In genomic region chr22:29205260-29205597, GRCh38 we compare ENCODE assay signal across 8 cellular contexts. TPM values are rescaled to one million over a fixed set of nuclear protein-coding genes. Genes with fewer than 3 reads are reported as not detected.
A peak's percentile ranks its signal among the peaks of the same experiment; 100 is the strongest.
DNase-seq lines count a peak whose midpoint lies in the region; ATAC-seq and TF ChIP-seq lines count a peak whose summit lies in the region.

No MANE protein-coding gene starts in this region.

- H3K36me3 Mint-ChIP-seq in CD14-positive monocyte (peaks cover 1 to 2% of the 10 kb centered on the region in 2 donors), neural progenitor cell (no peaks in the 10 kb centered on the region)

- TF ChIP-seq CTCF in CD14-positive monocyte (IDR thresholded peaks at IDR 0.05) (no peak), neural progenitor cell (IDR thresholded peaks at IDR 0.05) (no peak), gastrocnemius medialis (IDR thresholded peaks at IDR 0.05 in 4 of 5, conservative IDR thresholded peaks at IDR 0.05 in 1 of 5) (no peak)

- peaks cover 54% of the 10 kb centered on the region for H3F3A ChIP-seq in neural progenitor cell (ENCODE audit: low read depth)

- H2AFZ ChIP-seq in neural progenitor cell (replicated peaks) = no peak overlapping the region

- intact Hi-C loops in CD14-positive monocyte (cut with micrococcal nuclease) (no loop called here), gastrocnemius medialis (cut with DNase I; ENCODE audit: low total_unique reads) (no loop called here)

- H3K4me2 ChIP-seq in neural progenitor cell = peak overlapping the region; percentile 70

- H3K9me3 ChIP-seq in ectodermal cell (ENCODE audit: control insufficient read depth, low read length) = no peaks in the 10 kb centered on the region
- H3K9me3 ChIP-seq in neural progenitor cell (ENCODE audit: low read depth) = no peaks in the 10 kb centered on the region
- no peaks in the 10 kb centered on the region for H3K9me3 ChIP-seq in gastrocnemius medialis

- H3K4me3 ChIP-seq in Jurkat, Clone E6-1 (ENCODE audit: low read length) = peak overlapping the region; percentile 65
- H3K4me3 ChIP-seq in ectodermal cell (ENCODE audit: insufficient read depth, low read depth, low read length) = peak overlapping the region; percentile 66
- peak overlapping the region; percentile 89 for H3K4me3 ChIP-seq in neural progenitor cell
- H3K4me3 ChIP-seq in gastrocnemius medialis = peak overlapping the region in 2 of 4 donors; percentile 34 to 48

- peaks cover 32 to 47% (median 44%) of the 10 kb centered on the region in 3 donors for H3K27me3 Mint-ChIP-seq in CD14-positive monocyte (ENCODE audit: low read depth in 3 of 3)
- peaks cover 14% of the 10 kb centered on the region for H3K27me3 Mint-ChIP-seq in neural progenitor cell (ENCODE audit: insufficient read depth, low read depth)

- H3K27me3 ChIP-seq in ectodermal cell (ENCODE audit: control insufficient read depth, insufficient read depth, low read length, poor library complexity, severe bottlenecking) (peaks cover 3% of the 10 kb centered on the region), neural progenitor cell (peaks cover 10% of the 10 kb centered on the region), gastrocnemius medialis (peaks cover 7 to 11% (median 7%) of the 10 kb centered on the region in 3 donors)

- no peak for TF ChIP-seq POLR2A in gastrocnemius medialis (IDR thresholded peaks at IDR 0.05)

- in situ Hi-C loops in gastrocnemius medialis (cut with MboI; ENCODE audit: low sequenced_read_pairs in 4 of 4) = no loop called here

- H3K4me3 Mint-ChIP-seq in CD14-positive monocyte (peak overlapping the region; percentile 60 to 78), neural progenitor cell (peak overlapping the region; percentile 78)

- H3K27ac Mint-ChIP-seq in CD14-positive monocyte = no peak overlapping the region
- peak overlapping the region; percentile 89 for H3K27ac Mint-ChIP-seq in neural progenitor cell

- ATAC-seq in gastrocnemius medialis = no peak

- H3K27ac ChIP-seq in ectodermal cell (ENCODE audit: insufficient read depth, low read depth, low read length, poor library complexity, severe bottlenecking) (no peak overlapping the region), neural progenitor cell (no peak overlapping the region), gastrocnemius medialis (no peak overlapping the region)

- H3K9me3 Mint-ChIP-seq in CD14-positive monocyte (peaks cover 0 to 6% (median 0%) of the 10 kb centered on the region in 7 donors), neural progenitor cell (no peaks in the 10 kb centered on the region)

- H3K36me3 ChIP-seq in ectodermal cell (ENCODE audit: control insufficient read depth, insufficient read depth, low read length) (no peaks in the 10 kb centered on the region), neural progenitor cell (no peaks in the 10 kb centered on the region), gastrocnemius medialis (no peaks in the 10 kb centered on the region)

- no peak for DNase-seq in CD14-positive monocyte (ENCODE audit: low spot score)
- DNase-seq in Jurkat, Clone E6-1 (ENCODE audit: low read depth, low spot score) = no peak
- no peak for DNase-seq in neural progenitor cell (ENCODE audit: low spot score)
- no peak for DNase-seq in AG08396 (ENCODE audit: low spot score)
- DNase-seq in anterior cingulate cortex (lab: John Stamatoyannopoulos, UW) = no peak
- no peak for DNase-seq in gastrocnemius medialis
- DNase-seq in putamen (ENCODE audit: low spot score) = no peak

- no peak overlapping the region for H3K9ac ChIP-seq in neural progenitor cell

- peaks cover 16% of the 10 kb centered on the region for H4K20me1 ChIP-seq in neural progenitor cell (ENCODE audit: low read depth)

- WGBS in ectodermal cell, 2 experiments = 73 to 76% methylated on average over 11 of the region's 11 CpGs

- no peaks in the 10 kb centered on the region for H3K79me2 ChIP-seq in neural progenitor cell (ENCODE audit: low read depth)

- peaks cover 30% of the 10 kb centered on the region for H3K4me1 Mint-ChIP-seq in CD14-positive monocyte
- peaks cover 77% of the 10 kb centered on the region for H3K4me1 Mint-ChIP-seq in neural progenitor cell

- H3K4me1 ChIP-seq in ectodermal cell (ENCODE audit: control insufficient read depth, insufficient read depth, low read length) = peaks cover 26% of the 10 kb centered on the region
- H3K4me1 ChIP-seq in neural progenitor cell = peaks cover 37% of the 10 kb centered on the region
- peaks cover 0 to 4% of the 10 kb centered on the region in 2 donors for H3K4me1 ChIP-seq in gastrocnemius medialis

RNA-seq across cellular contexts. Expression of gene EMID1, which starts 0.5 kb away (rescaled TPM):
- polyA plus RNA-seq in CD14-positive monocyte = not detected
- 20.8 TPM for polyA plus RNA-seq in Jurkat, Clone E6-1 (2012; ENCODE audit: insufficient read depth, insufficient read length)
- 21.6 TPM for polyA plus RNA-seq in ectodermal cell (2013, experiment 1 of 4)
- 24.8 TPM for polyA plus RNA-seq in ectodermal cell (2013, experiment 2 of 4)
- 19.0 TPM for polyA plus RNA-seq in ectodermal cell (2013, experiment 3 of 4)
- 22.6 TPM for polyA plus RNA-seq in ectodermal cell (2013, experiment 4 of 4)
- total RNA-seq in neural progenitor cell (ENCODE audit: low replicate concordance) (6.7 and 17.7 TPM in 2 replicates), gastrocnemius medialis (1 to 10 TPM in 1 of 4 donors, under 1 TPM in 1, not detected in 2; 0.33 to 1.8 TPM)
